ENCODE assay signal across 1 cellular context in the genomic region with DNA sequence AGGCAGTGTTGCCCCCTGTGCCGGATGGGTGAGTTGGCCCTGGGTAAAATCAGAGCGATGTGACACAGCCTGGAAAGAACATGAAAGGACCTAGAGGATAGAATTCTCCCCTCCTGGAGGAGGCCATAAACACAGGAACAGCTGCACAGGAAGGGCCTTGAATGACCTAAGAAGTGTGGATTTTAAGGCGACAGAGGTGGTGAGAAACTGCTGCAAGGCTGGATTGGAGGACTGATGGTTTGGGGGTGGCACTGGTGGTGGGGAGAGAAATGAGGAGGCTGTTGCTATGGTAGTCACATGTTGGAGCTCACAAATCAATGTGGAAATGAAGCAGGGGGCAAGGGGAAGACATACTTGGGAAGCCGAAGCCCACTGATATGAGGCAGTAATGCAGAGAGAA.
TF ChIP-seq lines count a peak whose summit lies in the region.

No MANE protein-coding gene starts in this region.

TF ChIP-seq in GM23338, 12 proteins besides CTCF, POLR2A, EP300 and RAD21 (continued from another document):
- TF ChIP-seq, protein P1, sequence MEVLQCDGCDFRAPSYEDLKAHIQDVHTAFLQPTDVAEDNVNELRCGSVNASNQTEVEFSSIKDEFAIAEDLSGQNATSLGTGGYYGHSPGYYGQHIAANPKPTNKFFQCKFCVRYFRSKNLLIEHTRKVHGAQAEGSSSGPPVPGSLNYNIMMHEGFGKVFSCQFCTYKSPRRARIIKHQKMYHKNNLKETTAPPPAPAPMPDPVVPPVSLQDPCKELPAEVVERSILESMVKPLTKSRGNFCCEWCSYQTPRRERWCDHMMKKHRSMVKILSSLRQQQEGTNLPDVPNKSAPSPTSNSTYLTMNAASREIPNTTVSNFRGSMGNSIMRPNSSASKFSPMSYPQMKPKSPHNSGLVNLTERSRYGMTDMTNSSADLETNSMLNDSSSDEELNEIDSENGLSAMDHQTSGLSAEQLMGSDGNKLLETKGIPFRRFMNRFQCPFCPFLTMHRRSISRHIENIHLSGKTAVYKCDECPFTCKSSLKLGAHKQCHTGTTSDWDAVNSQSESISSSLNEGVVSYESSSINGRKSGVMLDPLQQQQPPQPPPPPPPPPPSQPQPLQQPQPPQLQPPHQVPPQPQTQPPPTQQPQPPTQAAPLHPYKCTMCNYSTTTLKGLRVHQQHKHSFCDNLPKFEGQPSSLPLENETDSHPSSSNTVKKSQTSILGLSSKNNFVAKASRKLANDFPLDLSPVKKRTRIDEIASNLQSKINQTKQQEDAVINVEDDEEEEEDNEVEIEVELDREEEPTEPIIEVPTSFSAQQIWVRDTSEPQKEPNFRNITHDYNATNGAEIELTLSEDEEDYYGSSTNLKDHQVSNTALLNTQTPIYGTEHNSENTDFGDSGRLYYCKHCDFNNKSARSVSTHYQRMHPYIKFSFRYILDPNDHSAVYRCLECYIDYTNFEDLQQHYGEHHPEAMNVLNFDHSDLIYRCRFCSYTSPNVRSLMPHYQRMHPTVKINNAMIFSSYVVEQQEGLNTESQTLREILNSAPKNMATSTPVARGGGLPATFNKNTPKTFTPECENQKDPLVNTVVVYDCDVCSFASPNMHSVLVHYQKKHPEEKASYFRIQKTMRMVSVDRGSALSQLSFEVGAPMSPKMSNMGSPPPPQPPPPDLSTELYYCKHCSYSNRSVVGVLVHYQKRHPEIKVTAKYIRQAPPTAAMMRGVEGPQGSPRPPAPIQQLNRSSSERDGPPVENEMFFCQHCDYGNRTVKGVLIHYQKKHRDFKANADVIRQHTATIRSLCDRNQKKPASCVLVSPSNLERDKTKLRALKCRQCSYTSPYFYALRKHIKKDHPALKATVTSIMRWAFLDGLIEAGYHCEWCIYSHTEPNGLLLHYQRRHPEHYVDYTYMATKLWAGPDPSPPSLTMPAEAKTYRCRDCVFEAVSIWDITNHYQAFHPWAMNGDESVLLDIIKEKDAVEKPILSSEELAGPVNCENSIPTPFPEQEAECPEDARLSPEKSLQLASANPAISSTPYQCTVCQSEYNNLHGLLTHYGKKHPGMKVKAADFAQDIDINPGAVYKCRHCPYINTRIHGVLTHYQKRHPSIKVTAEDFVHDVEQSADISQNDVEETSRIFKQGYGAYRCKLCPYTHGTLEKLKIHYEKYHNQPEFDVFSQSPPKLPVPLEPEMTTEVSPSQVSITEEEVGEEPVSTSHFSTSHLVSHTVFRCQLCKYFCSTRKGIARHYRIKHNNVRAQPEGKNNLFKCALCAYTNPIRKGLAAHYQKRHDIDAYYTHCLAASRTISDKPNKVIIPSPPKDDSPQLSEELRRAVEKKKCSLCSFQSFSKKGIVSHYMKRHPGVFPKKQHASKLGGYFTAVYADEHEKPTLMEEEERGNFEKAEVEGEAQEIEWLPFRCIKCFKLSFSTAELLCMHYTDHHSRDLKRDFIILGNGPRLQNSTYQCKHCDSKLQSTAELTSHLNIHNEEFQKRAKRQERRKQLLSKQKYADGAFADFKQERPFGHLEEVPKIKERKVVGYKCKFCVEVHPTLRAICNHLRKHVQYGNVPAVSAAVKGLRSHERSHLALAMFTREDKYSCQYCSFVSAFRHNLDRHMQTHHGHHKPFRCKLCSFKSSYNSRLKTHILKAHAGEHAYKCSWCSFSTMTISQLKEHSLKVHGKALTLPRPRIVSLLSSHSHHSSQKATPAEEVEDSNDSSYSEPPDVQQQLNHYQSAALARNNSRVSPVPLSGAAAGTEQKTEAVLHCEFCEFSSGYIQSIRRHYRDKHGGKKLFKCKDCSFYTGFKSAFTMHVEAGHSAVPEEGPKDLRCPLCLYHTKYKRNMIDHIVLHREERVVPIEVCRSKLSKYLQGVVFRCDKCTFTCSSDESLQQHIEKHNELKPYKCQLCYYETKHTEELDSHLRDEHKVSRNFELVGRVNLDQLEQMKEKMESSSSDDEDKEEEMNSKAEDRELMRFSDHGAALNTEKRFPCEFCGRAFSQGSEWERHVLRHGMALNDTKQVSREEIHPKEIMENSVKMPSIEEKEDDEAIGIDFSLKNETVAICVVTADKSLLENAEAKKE (CRISPR knock-in tag; IDR thresholded peaks at IDR 0.05), result no peak
- TF ChIP-seq NANOG (IDR thresholded peaks at IDR 0.05; ENCODE audit: borderline replicate concordance) (no peak), EZH2phosphoT487 (IDR thresholded peaks at IDR 0.05; ENCODE audit: unreplicated experiment) (no peak), POLR2AphosphoS5 (IDR thresholded peaks at IDR 0.05; ENCODE audit: low read depth) (no peak), ZNF331 (CRISPR knock-in tag; IDR thresholded peaks at IDR 0.05; ENCODE audit: low read depth) (no peak), CREB1 (CRISPR knock-in tag; IDR thresholded peaks at IDR 0.05; ENCODE audit: low read depth) (no peak)
- TF ChIP-seq, protein P2, sequence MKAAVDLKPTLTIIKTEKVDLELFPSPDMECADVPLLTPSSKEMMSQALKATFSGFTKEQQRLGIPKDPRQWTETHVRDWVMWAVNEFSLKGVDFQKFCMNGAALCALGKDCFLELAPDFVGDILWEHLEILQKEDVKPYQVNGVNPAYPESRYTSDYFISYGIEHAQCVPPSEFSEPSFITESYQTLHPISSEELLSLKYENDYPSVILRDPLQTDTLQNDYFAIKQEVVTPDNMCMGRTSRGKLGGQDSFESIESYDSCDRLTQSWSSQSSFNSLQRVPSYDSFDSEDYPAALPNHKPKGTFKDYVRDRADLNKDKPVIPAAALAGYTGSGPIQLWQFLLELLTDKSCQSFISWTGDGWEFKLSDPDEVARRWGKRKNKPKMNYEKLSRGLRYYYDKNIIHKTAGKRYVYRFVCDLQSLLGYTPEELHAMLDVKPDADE (IDR thresholded peaks at IDR 0.05), result no peak
